23 cellular contexts compared by ENCODE assay signal in the genomic region with DNA sequence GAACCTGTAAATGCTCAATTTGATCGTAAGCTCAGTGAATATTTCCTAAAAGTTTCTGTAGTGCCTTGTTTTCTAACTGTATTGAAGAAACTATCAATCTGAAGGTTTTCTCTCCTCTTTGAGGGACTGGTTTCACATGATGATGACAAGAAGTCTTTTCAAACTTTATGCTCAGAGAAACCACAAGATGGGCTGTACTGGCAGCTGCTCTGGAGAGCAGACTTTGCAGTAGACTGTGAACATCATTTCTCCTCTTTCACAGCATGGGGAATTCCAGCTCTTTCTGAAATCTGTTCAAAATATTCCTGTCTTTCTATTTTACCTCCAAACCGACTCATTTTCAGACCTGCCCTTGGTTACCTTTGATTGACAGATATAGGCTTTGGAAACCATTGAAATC.
"Had no signal": no experiment of that assay in that cellular context is flagged by ENCODE, and none has a peak within 500 bp of the region (broad histone marks: within the 10 kb centered on the region; RNA-seq: fewer than 3 reads in every experiment).

No MANE protein-coding gene starts in this region.

- H3K36me3 ChIP-seq: Peyer's patch, SJCRH30 had no signal

- H3K4me3 ChIP-seq: PC-9, Peyer's patch, SJCRH30 had no signal

- H2AFZ ChIP-seq: PC-9 had no signal

- H3K4me1 ChIP-seq: Peyer's patch, SJCRH30 had no signal

- H3K9me3 ChIP-seq: Peyer's patch, SJCRH30 had no signal

- DNase-seq: IMR-90, Kasumi-1, KG1, MV-4-11, NCI-H1048, NCI-H1105 treated with DMSO at 0.1 percent for 48 hours, NCI-H1417 treated with DMSO at 0.1 percent for 48 hours, NCI-H146, NCI-H1694 treated with DMSO at 0.1 percent for 48 hours, NCI-H1930, NCI-H2081, NCI-H2107, NCI-H2227 treated with DMSO at 0.1 percent for 48 hours, NCI-H524, NCI-H748 treated with DMSO at 0.1 percent for 48 hours, PC-9, Peyer's patch, SHP77 treated with DMSO at 0.1 percent for 48 hours had no signal

- H3K4me3 Mint-ChIP-seq: T-helper 1 cell treated with Interleukin-12 subunit alpha and Interleukin-12 subunit beta and Interleukin-4 antibody, amounts not matched to agents 30 μg/mL and 1 μg/mL, for 36 hours had no signal

- H3K27ac ChIP-seq: PC-9, Peyer's patch, SJCRH30 had no signal

- H3K27me3 ChIP-seq: Peyer's patch, SJCRH30 had no signal

- H3K4me2 ChIP-seq: PC-9 had no signal

- ATAC-seq: HepG2, Right ventricle myocardium inferior, SK-N-SH treated with all-trans-retinoic acid at 6 μM for 48 hours had no signal

- FAIRE-seq: HepG2 had no signal

- H3K27ac Mint-ChIP-seq: T-helper 1 cell treated with Interleukin-12 subunit alpha and Interleukin-12 subunit beta and Interleukin-4 antibody, amounts not matched to agents 30 μg/mL and 1 μg/mL, for 36 hours had no signal
